In the genomic region with DNA sequence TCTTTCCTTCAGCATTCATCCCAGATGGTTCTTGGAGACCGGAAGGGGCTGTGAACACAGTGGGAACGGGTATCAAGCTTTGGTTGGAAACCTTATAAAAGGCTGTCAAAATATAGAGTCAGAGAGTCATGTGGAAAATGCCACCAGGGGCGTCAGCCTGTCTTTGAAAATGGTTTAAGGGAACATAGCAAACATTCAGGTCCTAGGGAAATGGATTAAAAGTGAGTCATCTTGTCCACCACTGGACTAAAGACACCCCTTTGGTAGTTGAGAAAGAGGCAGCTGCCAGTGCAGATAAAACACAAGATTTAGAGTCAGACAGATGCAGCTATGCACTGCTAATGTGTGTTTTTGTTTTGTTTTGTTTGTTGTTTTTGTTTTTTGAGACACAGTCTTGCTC, we compare ENCODE assay signal across 18 cellular contexts. TPM values are rescaled to one million over a fixed set of nuclear protein-coding genes. Genes with fewer than 3 reads are reported as not detected.
DNase-seq lines count a peak whose midpoint lies in the region; ATAC-seq, FAIRE-seq and TF ChIP-seq lines count a peak whose summit lies in the region.
"Had no signal": no experiment of that assay in that cellular context is flagged by ENCODE, and none has a peak within 500 bp of the region (broad histone marks: within the 10 kb centered on the region; RNA-seq: fewer than 3 reads in every experiment).

No MANE protein-coding gene starts in this region.

- intact Hi-C loops in heart left ventricle (cut with DNase I): loop anchor here in 1 of 10 donors (10.0 kb wide), 1 partner anchor 156 kb away; the partner anchor contains the start of gene ATMIN

- H3K27me3 Mint-ChIP-seq in chondrocyte (ENCODE audit: low read depth): peaks cover 15% of the 10 kb centered on the region

- H3K27ac Mint-ChIP-seq in chondrocyte (ENCODE audit: unreplicated experiment): peak overlapping the region; percentile 6
- H3K27ac Mint-ChIP-seq: dendritic cell treated with granulocyte-macrophage colony-stimulating factor and Interleukin-4, amounts not matched to agents 40 ng/mL and 50 ng/mL, for 4 days; T-cell had no signal

- H3K36me3 Mint-ChIP-seq in chondrocyte (ENCODE audit: low read depth): no peaks in the 10 kb centered on the region
- H3K36me3 Mint-ChIP-seq: T-cell had no signal

- no peak for FAIRE-seq in D721Med (lab: Jason Lieb, UNC)

- H3K4me3 ChIP-seq in AG09309 (ENCODE audit: control insufficient read depth, low read depth, low read length) (no peak overlapping the region), NB4 (ENCODE audit: low read depth, low read length) (no peak overlapping the region), heart left ventricle (no peak overlapping the region)
- H3K4me3 ChIP-seq: adrenal gland, gastroesophageal sphincter, upper lobe of left lung had no signal

- 53 to 65% (median 56%) methylated on average over 3 of the region's 3 CpGs for WGBS in heart left ventricle, 4 donors

- H3K4me1 Mint-ChIP-seq in chondrocyte (ENCODE audit: low read depth): peaks cover 9% of the 10 kb centered on the region
- H3K4me1 Mint-ChIP-seq: T-cell had no signal

- TF ChIP-seq POLR2A in NB4 (IDR thresholded peaks at IDR 0.05; ENCODE audit: extremely low read depth, insufficient read length) (no peak), heart left ventricle (IDR thresholded peaks at IDR 0.05) (no peak)

- H3K27me3 ChIP-seq in heart left ventricle: no peaks in the 10 kb centered on the region
- H3K27me3 ChIP-seq: adrenal gland, BE2C, upper lobe of left lung had no signal

- TF ChIP-seq CTCF in AG09309 (IDR thresholded peaks at IDR 0.05; ENCODE audit: control insufficient read depth, insufficient read depth, low read depth, low read length, missing control alignments) (no peak), NB4 (IDR thresholded peaks at IDR 0.05; ENCODE audit: low read depth, low read length) (no peak), chondrocyte (IDR thresholded peaks at IDR 0.05) (no peak), heart left ventricle (IDR thresholded peaks at IDR 0.05) (no peak), D721Med (IDR thresholded peaks at IDR 0.05; ENCODE audit: insufficient read depth, missing control alignments) (no peak)

- H3K27ac ChIP-seq in heart left ventricle: no peak overlapping the region
- H3K27ac ChIP-seq: gastroesophageal sphincter, upper lobe of left lung had no signal

- no peaks in the 10 kb centered on the region for H3K9me3 ChIP-seq in heart left ventricle
- H3K9me3 ChIP-seq: adrenal gland, BE2C, gastroesophageal sphincter, upper lobe of left lung had no signal

- H3K4me1 ChIP-seq in heart left ventricle: peaks cover 0 to 11% (median 0%) of the 10 kb centered on the region in 12 donors
- H3K4me1 ChIP-seq: adrenal gland had no signal

- no peaks in the 10 kb centered on the region for H3K36me3 ChIP-seq in heart left ventricle
- H3K36me3 ChIP-seq: adrenal gland, BE2C, gastroesophageal sphincter, upper lobe of left lung had no signal

- no peak overlapping the region for H3K4me3 Mint-ChIP-seq in chondrocyte (ENCODE audit: unreplicated experiment)
- H3K4me3 Mint-ChIP-seq: dendritic cell treated with granulocyte-macrophage colony-stimulating factor and Interleukin-4, amounts not matched to agents 40 ng/mL and 50 ng/mL, for 4 days; T-cell had no signal

- DNase-seq in AG09309 (ENCODE audit: low read depth): peak; percentile 17
- peak; percentile 26 for DNase-seq in NB4 (ENCODE audit: low read depth)
- no peak for DNase-seq in chondrocyte (ENCODE audit: low spot score)
- peak; percentile 30 for DNase-seq in non-pigmented ciliary epithelial cell (ENCODE audit: low read depth)
- no peak for DNase-seq in heart left ventricle
- no peak for DNase-seq in NCI-H2029 (lab: John Stamatoyannopoulos, UW)
- no peak for DNase-seq in D721Med (ENCODE audit: insufficient read length, low spot score)
- DNase-seq in NCI-H82 treated with DMSO at 0.1 percent for 48 hours (lab: John Stamatoyannopoulos, UW; ENCODE audit: unreplicated experiment): no peak
- DNase-seq: activated CD4-positive, alpha-beta T cell treated with anti-CD3 and anti-CD28 coated beads, Interleukin-2, amount 50 U/mL, for 1 hour; activated T-cell treated with anti-CD3 and anti-CD28 coated beads, Interleukin-2, amount 50 U/mL, for 48 hours; adrenal gland; BE2C; islet precursor cell; T-cell; upper lobe of left lung had no signal

- no peak for ATAC-seq in heart left ventricle
- ATAC-seq: gastroesophageal sphincter, T-cell had no signal

- no peaks in the 10 kb centered on the region for H3K9me3 Mint-ChIP-seq in chondrocyte (ENCODE audit: low read depth)
- H3K9me3 Mint-ChIP-seq: dendritic cell treated with granulocyte-macrophage colony-stimulating factor and Interleukin-4, amounts not matched to agents 40 ng/mL and 50 ng/mL, for 4 days; T-cell had no signal

RNA-seq across cellular contexts. Expression of gene BCO1, which starts 47.8 kb away (rescaled TPM):
- total RNA-seq in chondrocyte: not detected in 3 replicates
- under 1 TPM in 2 of 9 donors, not detected in 7; 0.70 to 0.75 TPM for total RNA-seq in heart left ventricle
- not detected for polyA plus RNA-seq in heart left ventricle
- total RNA-seq: adrenal gland, MCF 10A, T-cell had no signal

Comparison
In these comparisons a context has a peak if more than half of its experiments do, and no peak if none do; other contexts are left out.
1. DNase-seq: peak in AG09309 (single experiment), NB4 (single experiment) and non-pigmented ciliary epithelial cell (single experiment); none in chondrocyte (single experiment), heart left ventricle (0 of 5), NCI-H2029 (single experiment), D721Med (single experiment) and NCI-H82 treated with DMSO at 0.1 percent for 48 hours (single experiment).